8 cellular contexts compared by ENCODE assay signal in genomic region chr10:99234067-99234738, GRCh38. TPM values are rescaled to one million over a fixed set of nuclear protein-coding genes. Genes with fewer than 3 reads are reported as not detected.
DNase-seq lines count a peak whose midpoint lies in the region; ATAC-seq and TF ChIP-seq lines count a peak whose summit lies in the region.

No MANE protein-coding gene starts in this region.

- ATAC-seq in GM19043 (IDR thresholded peaks at IDR 0.05; ENCODE audit: low read depth, unreplicated experiment) (peak; percentile 99), HG03175 (IDR thresholded peaks at IDR 0.05; ENCODE audit: unreplicated experiment) (peak; percentile 97), upper lobe of right lung (peak; percentile 93)
- ATAC-seq in natural killer cell treated with Interleukin-12 subunit alpha and Interleukin-12 subunit beta and Interleukin-15 and Interleukin-18, amount 100 ng/mL, for 72 hours: peak; percentile 78 to 80

- peaks cover 26% of the 10 kb centered on the region for H4K20me1 ChIP-seq in BLaER1

- H3K4me3 ChIP-seq in BLaER1: peak overlapping the region; percentile 64
- peak overlapping the region; percentile 43 for H3K4me3 ChIP-seq in WI38 (ENCODE audit: low read depth, low read length)
- H3K4me3 ChIP-seq in esophagus muscularis mucosa: peak overlapping the region; percentile 60 to 68 (median 62)
- peak overlapping the region; percentile 51 for H3K4me3 ChIP-seq in upper lobe of right lung

- intact Hi-C loops in esophagus muscularis mucosa (cut with DNase I) (no loop called here), upper lobe of right lung (cut with DNase I) (no loop called here)

- TF ChIP-seq EP300 in esophagus muscularis mucosa (IDR thresholded peaks at IDR 0.05): no peak

- H3K27ac ChIP-seq in BLaER1: peak overlapping the region; percentile 60
- peak overlapping the region; percentile 88 to 91 (median 90) for H3K27ac ChIP-seq in esophagus muscularis mucosa (replicated peaks in 1 of 4)
- no peak overlapping the region for H3K27ac ChIP-seq in upper lobe of right lung

- TF ChIP-seq CTCF in WI38 (IDR thresholded peaks at IDR 0.05; ENCODE audit: low read depth, low read length) (no peak), esophagus muscularis mucosa (IDR thresholded peaks at IDR 0.05) (no peak), upper lobe of right lung (IDR thresholded peaks at IDR 0.05) (no peak)

- peak overlapping the region; percentile 76 for H3K4me3 Mint-ChIP-seq in natural killer cell treated with Interleukin-12 subunit alpha and Interleukin-12 subunit beta and Interleukin-15 and Interleukin-18, amount 100 ng/mL, for 72 hours

- H3K4me1 Mint-ChIP-seq in natural killer cell treated with Interleukin-12 subunit alpha and Interleukin-12 subunit beta and Interleukin-15 and Interleukin-18, amount 100 ng/mL, for 72 hours (ENCODE audit: low read depth in 2 of 2): peaks cover 4 to 6% of the 10 kb centered on the region in 2 donors

- peak overlapping the region; percentile 96 for H3K4me2 ChIP-seq in BLaER1

- H3K27me3 ChIP-seq in BLaER1: peaks cover 79% of the 10 kb centered on the region
- H3K27me3 ChIP-seq in esophagus muscularis mucosa: peaks cover 0 to 21% (median 0%) of the 10 kb centered on the region in 4 donors
- H3K27me3 ChIP-seq in upper lobe of right lung: peaks cover 95% of the 10 kb centered on the region

- no peak for DNase-seq in esophagus muscularis mucosa (ENCODE audit: extremely low spot score)
- DNase-seq in natural killer cell treated with Interleukin-12 subunit alpha and Interleukin-12 subunit beta and Interleukin-15 and Interleukin-18, amount 100 ng/mL, for 72 hours (ENCODE audit: low spot score): peak; percentile 65
- DNase-seq in upper lobe of right lung: peak; percentile 88
- no peak for DNase-seq in T1000 (lab: John Stamatoyannopoulos, UW)

- H3K27me3 Mint-ChIP-seq in natural killer cell treated with Interleukin-12 subunit alpha and Interleukin-12 subunit beta and Interleukin-15 and Interleukin-18, amount 100 ng/mL, for 72 hours: peaks cover 56 to 90% of the 10 kb centered on the region in 2 donors

- under 1% methylated on average over 45 of the region's 45 CpGs for WGBS in esophagus muscularis mucosa

- H3K4me1 ChIP-seq in BLaER1 (peaks cover 39% of the 10 kb centered on the region), esophagus muscularis mucosa (peaks cover 30 to 73% (median 49%) of the 10 kb centered on the region in 4 donors), upper lobe of right lung (peaks cover 28% of the 10 kb centered on the region)

- TF ChIP-seq POLR2A in esophagus muscularis mucosa (IDR thresholded peaks at IDR 0.05; ENCODE audit: low read depth): no peak

- peak overlapping the region; percentile 55; the same call in 1 of the 2 replicates for H3K9ac ChIP-seq in BLaER1

- H3K36me3 ChIP-seq in BLaER1 (no peaks in the 10 kb centered on the region), esophagus muscularis mucosa (no peaks in the 10 kb centered on the region), upper lobe of right lung (no peaks in the 10 kb centered on the region)

- peaks cover 6% of the 10 kb centered on the region for H3K36me3 Mint-ChIP-seq in natural killer cell treated with Interleukin-12 subunit alpha and Interleukin-12 subunit beta and Interleukin-15 and Interleukin-18, amount 100 ng/mL, for 72 hours

- H3K9me3 ChIP-seq in BLaER1 (peaks cover 14% of the 10 kb centered on the region), esophagus muscularis mucosa (no peaks in the 10 kb centered on the region), upper lobe of right lung (no peaks in the 10 kb centered on the region)

- no peaks in the 10 kb centered on the region for H3K9me3 Mint-ChIP-seq in natural killer cell treated with Interleukin-12 subunit alpha and Interleukin-12 subunit beta and Interleukin-15 and Interleukin-18, amount 100 ng/mL, for 72 hours

- H3K27ac Mint-ChIP-seq in natural killer cell treated with Interleukin-12 subunit alpha and Interleukin-12 subunit beta and Interleukin-15 and Interleukin-18, amount 100 ng/mL, for 72 hours: no peak overlapping the region

RNA-seq across cellular contexts. Expression of gene HPSE2, which starts 1.4 kb away (rescaled TPM):
- 10 to 100 TPM; 32.3 to 70.0 (median 43.6) TPM for total RNA-seq in esophagus muscularis mucosa
- not detected for total RNA-seq in natural killer cell treated with Interleukin-12 subunit alpha and Interleukin-12 subunit beta and Interleukin-15 and Interleukin-18, amount 100 ng/mL, for 72 hours
- total RNA-seq in upper lobe of right lung: 3.4 TPM

Comparison
In these comparisons a context has a peak if more than half of its experiments do, and no peak if none do; other contexts are left out.
1. DNase-seq: peak in natural killer cell treated with Interleukin-12 subunit alpha and Interleukin-12 subunit beta and Interleukin-15 and Interleukin-18, amount 100 ng/mL, for 72 hours (single experiment) and upper lobe of right lung (single experiment); none in esophagus muscularis mucosa (single experiment) and T1000 (single experiment).
2. Peak in every context shown above with its lines, with median percentiles within 50 percentile points of each other: H3K4me3 ChIP-seq and ATAC-seq.